ENCODE assay signal across 15 cellular contexts in genomic region chr3:52827866-52828376, GRCh38. TPM values are rescaled to one million over a fixed set of nuclear protein-coding genes. Genes with fewer than 3 reads are reported as not detected.
DNase-seq lines count a peak whose midpoint lies in the region; ATAC-seq and TF ChIP-seq lines count a peak whose summit lies in the region.
"Had no signal": no experiment of that assay in that cellular context is flagged by ENCODE, and none has a peak within 500 bp of the region (broad histone marks: within the 10 kb centered on the region; RNA-seq: fewer than 3 reads in every experiment).

No MANE protein-coding gene starts in this region.

- H3K9me3 Mint-ChIP-seq in progenitor cell of endocrine pancreas (ENCODE audit: low read depth) (no peaks in the 10 kb centered on the region), natural killer cell (no peaks in the 10 kb centered on the region)
- H3K9me3 Mint-ChIP-seq: activated CD4-positive, alpha-beta memory T cell treated with anti-CD3 and anti-CD28 coated beads for 36 hours; activated T-helper 1 cell treated with anti-CD3 and anti-CD28 coated beads, Interleukin-12 subunit alpha, Interleukin-12 subunit beta, Interleukin-2, Interleukin-4 antibody, amounts not matched to agents 30 ng/mL and 10 ng/mL and 1 ng/mL, durations not matched to agents 14 hours and 24 hours and 36 hours had no signal

- no peak for TF ChIP-seq RAD21 in SK-N-SH (IDR thresholded peaks at IDR 0.05; ENCODE audit: low read length)

- no peak for TF ChIP-seq EP300 in SK-N-SH (IDR thresholded peaks at IDR 0.05; ENCODE audit: borderline replicate concordance in 1 of 2, low read depth in 1 of 2, low read length in 1 of 2)

- H3K27me3 Mint-ChIP-seq in progenitor cell of endocrine pancreas (no peaks in the 10 kb centered on the region), natural killer cell (ENCODE audit: low read depth in 2 of 2) (no peaks in the 10 kb centered on the region)
- H3K27me3 Mint-ChIP-seq: activated CD4-positive, alpha-beta memory T cell treated with anti-CD3 and anti-CD28 coated beads for 36 hours had no signal

- TF ChIP-seq CTCF in SK-N-SH (IDR thresholded peaks at IDR 0.05) (no peak), progenitor cell of endocrine pancreas (IDR thresholded peaks at IDR 0.05; ENCODE audit: unreplicated experiment) (peak; percentile 36), uterus (IDR thresholded peaks at IDR 0.05) (no peak), natural killer cell (IDR thresholded peaks at IDR 0.05) (no peak)

- 70% methylated on average over 8 of the region's 10 CpGs for WGBS in SK-N-SH (ENCODE audit: low lambda C conversion rate)

- H3K79me2 ChIP-seq in SK-N-SH (ENCODE audit: insufficient read depth), result no peaks in the 10 kb centered on the region

- H3K4me1 Mint-ChIP-seq in progenitor cell of endocrine pancreas (ENCODE audit: low read depth), result peaks cover 9% of the 10 kb centered on the region
- H3K4me1 Mint-ChIP-seq in natural killer cell, result peaks cover 0 to 6% of the 10 kb centered on the region in 2 donors

- CTCF ChIA-PET in SK-N-SH (lab: Yijun Ruan, JAX), result interaction anchor here (0.9 kb wide), 1 partner anchor 18 kb away, joined by 3 read pairs; no protein-coding TSS in a partner anchor

- H3K27ac Mint-ChIP-seq in progenitor cell of endocrine pancreas, result peak overlapping the region; percentile 52
- no peak overlapping the region for H3K27ac Mint-ChIP-seq in natural killer cell
- H3K27ac Mint-ChIP-seq: activated CD4-positive, alpha-beta memory T cell treated with anti-CD3 and anti-CD28 coated beads for 36 hours; activated T-helper 1 cell treated with anti-CD3 and anti-CD28 coated beads, Interleukin-12 subunit alpha, Interleukin-12 subunit beta, Interleukin-2, Interleukin-4 antibody, amounts not matched to agents 30 ng/mL and 10 ng/mL and 1 ng/mL, durations not matched to agents 14 hours and 24 hours and 36 hours had no signal

- H3K27ac ChIP-seq in SK-N-SH (ENCODE audit: low read depth in 2 of 2, low read length in 1 of 2), result no peak overlapping the region
- H3K27ac ChIP-seq in uterus, result no peak overlapping the region
- H3K27ac ChIP-seq: colonic mucosa had no signal

- H3K9ac ChIP-seq in SK-N-SH, result no peak overlapping the region

- DNase-seq in H7, result peak; percentile 83
- DNase-seq in SK-N-SH, result peak; percentile 53
- peak; percentile 53 for DNase-seq in iPS-NIHi11 (ENCODE audit: low spot score)
- DNase-seq in progenitor cell of endocrine pancreas (ENCODE audit: low spot score, unreplicated experiment), result no peak
- DNase-seq in HUDEP-2 (lab: John Stamatoyannopoulos, UW; ENCODE audit: unreplicated experiment in 76 of 76), result no peak
- no peak for DNase-seq in uterus
- DNase-seq in natural killer cell, result no peak
- DNase-seq: activated CD4-positive, alpha-beta memory T cell treated with anti-CD3 and anti-CD28 coated beads for 36 hours; colonic mucosa; hippocampal formation; NCI-H1092 had no signal

- no peak overlapping the region for H3K4me3 ChIP-seq in H7 (ENCODE audit: insufficient read depth, low read depth, low read length)
- H3K4me3 ChIP-seq in SK-N-SH (ENCODE audit: low read depth in 2 of 2, low read length in 1 of 2), result no peak overlapping the region
- no peak overlapping the region for H3K4me3 ChIP-seq in uterus
- H3K4me3 ChIP-seq: colonic mucosa had no signal

- H3K4me3 Mint-ChIP-seq in progenitor cell of endocrine pancreas (ENCODE audit: low read depth), result no peak overlapping the region
- no peak overlapping the region for H3K4me3 Mint-ChIP-seq in natural killer cell
- H3K4me3 Mint-ChIP-seq: activated CD4-positive, alpha-beta memory T cell treated with anti-CD3 and anti-CD28 coated beads for 36 hours; activated T-helper 1 cell treated with anti-CD3 and anti-CD28 coated beads, Interleukin-12 subunit alpha, Interleukin-12 subunit beta, Interleukin-2, Interleukin-4 antibody, amounts not matched to agents 30 ng/mL and 10 ng/mL and 1 ng/mL, durations not matched to agents 14 hours and 24 hours and 36 hours had no signal

- POLR2A ChIA-PET in SK-N-SH (lab: Yijun Ruan, JAX), result no interaction called here

- no peaks in the 10 kb centered on the region for H3K9me2 ChIP-seq in SK-N-SH

- no peaks in the 10 kb centered on the region for H3K36me3 ChIP-seq in H7 (replicated peaks; ENCODE audit: control insufficient read depth, insufficient read depth, low read length)
- H3K36me3 ChIP-seq in SK-N-SH (replicated peaks in 1 of 2; ENCODE audit: control insufficient read depth in 1 of 2, insufficient read depth in 2 of 2, low read length in 1 of 2), result no peaks in the 10 kb centered on the region
- no peaks in the 10 kb centered on the region for H3K36me3 ChIP-seq in uterus
- H3K36me3 ChIP-seq: colonic mucosa had no signal

- no peaks in the 10 kb centered on the region for H3F3A ChIP-seq in SK-N-SH (replicated peaks; ENCODE audit: insufficient read depth)

- TF ChIP-seq POLR2A in uterus (IDR thresholded peaks at IDR 0.05), result no peak

- intact Hi-C loops in uterus (cut with DNase I; ENCODE audit: low total_unique reads), result no loop called here
- intact Hi-C loops in natural killer cell (cut with micrococcal nuclease), result no loop called here

- H3K4me2 ChIP-seq in SK-N-SH, result no peak overlapping the region

- ATAC-seq in HG02981 (IDR thresholded peaks at IDR 0.05; ENCODE audit: unreplicated experiment), result no peak
- ATAC-seq in natural killer cell, result no peak
- ATAC-seq: esophagus mucosa had no signal

- H3K9me3 ChIP-seq in SK-N-SH (no peaks in the 10 kb centered on the region), uterus (no peaks in the 10 kb centered on the region)
- H3K9me3 ChIP-seq: colonic mucosa had no signal

- H3K36me3 Mint-ChIP-seq in progenitor cell of endocrine pancreas (ENCODE audit: insufficient read depth) (no peaks in the 10 kb centered on the region), natural killer cell (no peaks in the 10 kb centered on the region)
- H3K36me3 Mint-ChIP-seq: activated CD4-positive, alpha-beta memory T cell treated with anti-CD3 and anti-CD28 coated beads for 36 hours had no signal

- H3K4me1 ChIP-seq in SK-N-SH (ENCODE audit: control insufficient read depth in 1 of 2, insufficient read depth in 2 of 2, low read depth in 1 of 2, low read length in 1 of 2) (peaks cover 4 to 21% of the 10 kb centered on the region in 2 experiments; a peak in 1 of 4 replicates), uterus (no peaks in the 10 kb centered on the region)
- H3K4me1 ChIP-seq: colonic mucosa had no signal

- H3K27me3 ChIP-seq in H7 (ENCODE audit: control insufficient read depth, insufficient read depth, low read length) (no peaks in the 10 kb centered on the region), SK-N-SH (ENCODE audit: insufficient read depth) (no peaks in the 10 kb centered on the region), uterus (no peaks in the 10 kb centered on the region)
- H3K27me3 ChIP-seq: colonic mucosa had no signal

- 0 out of 2 replicates have a peak, but pooled peaks cover 6% of the 10 kb centered on the region for H4K20me1 ChIP-seq in SK-N-SH (ENCODE audit: insufficient read depth)

- H2AFZ ChIP-seq in SK-N-SH (ENCODE audit: low read depth), result no peak overlapping the region

TF ChIP-seq in SK-N-SH, 30 proteins besides CTCF, POLR2A, EP300 and RAD21 (continues in another document):
- TF ChIP-seq FOSL2 (IDR thresholded peaks at IDR 0.05; ENCODE audit: borderline replicate concordance, low read depth) (no peak), FOXJ3 (CRISPR knock-in tag; IDR thresholded peaks at IDR 0.05) (no peak), GATA2 (CRISPR knock-in tag; IDR thresholded peaks at IDR 0.05) (no peak), MAX (IDR thresholded peaks at IDR 0.05; ENCODE audit: low read depth) (no peak), TEAD4 (IDR thresholded peaks at IDR 0.05; ENCODE audit: borderline replicate concordance, insufficient read depth) (no peak), YY1 (IDR thresholded peaks at IDR 0.05; ENCODE audit: low read depth) (no peak)

RNA-seq across cellular contexts. Expression of gene ITIH4, which starts 2.6 kb away (rescaled TPM):
- 0.14 TPM in 1 of 2 replicates, not detected in the other for total RNA-seq in H7 (2014; rRNA removed; shearing (Covaris generic))
- polyA plus RNA-seq in SK-N-SH (2012; rRNA removed), result 1.1 and 2.0 TPM in 2 replicates
- polyA plus RNA-seq in SK-N-SH (2012; cell fraction: cytosol; rRNA removed), result 0.27 and 0.41 TPM in 2 replicates
- polyA plus RNA-seq in SK-N-SH (2012; cell fraction: nucleus; rRNA removed), result 18.1 and 28.7 TPM in 2 replicates
- 2.9 and 9.7 TPM in 2 replicates for total RNA-seq in progenitor cell of endocrine pancreas
- total RNA-seq in uterus, result 1 to 10 TPM in 3 of 4 donors, under 1 TPM in 1; 0.26 to 8.7 (median 6.9) TPM
- 10 to 100 TPM; 28.2 to 33.0 (median 32.8) TPM for total RNA-seq in natural killer cell

RNA-seq across cellular contexts. Expression of gene MUSTN1, which starts 6.9 kb away (rescaled TPM):
- total RNA-seq in H7 (2014; rRNA removed; shearing (Covaris generic)), result 0.63 and 0.97 TPM in 2 replicates
- polyA plus RNA-seq in SK-N-SH (2012; rRNA removed), result 0.42 and 0.54 TPM in 2 replicates
- polyA plus RNA-seq in SK-N-SH (2012; cell fraction: cytosol; rRNA removed), result not detected in 2 replicates
- 6.0 and 13.8 TPM in 2 replicates for polyA plus RNA-seq in SK-N-SH (2012; cell fraction: nucleus; rRNA removed)
- total RNA-seq in progenitor cell of endocrine pancreas (not detected in 2 replicates), uterus (10 to 100 TPM in 1 of 4 donors, 1 to 10 TPM in 2, not detected in 1; 1.8 to 35.2 (median 8.7) TPM), natural killer cell (1 to 10 TPM; 5.3 to 7.7 (median 6.8) TPM)

RNA-seq across cellular contexts. Expression of gene ITIH3, which starts 33.3 kb away (rescaled TPM):
- total RNA-seq in H7 (2014; rRNA removed; shearing (Covaris generic)), result not detected in 2 replicates
- polyA plus RNA-seq in SK-N-SH (2012; rRNA removed), result 4.3 and 5.3 TPM in 2 replicates
- 2.2 and 2.5 TPM in 2 replicates for polyA plus RNA-seq in SK-N-SH (2012; cell fraction: cytosol; rRNA removed)
- polyA plus RNA-seq in SK-N-SH (2012; cell fraction: nucleus; rRNA removed), result 11.0 and 11.8 TPM in 2 replicates
- total RNA-seq in progenitor cell of endocrine pancreas, result 0.87 and 1.2 TPM in 2 replicates
- 10 to 100 TPM in 1 of 4 donors, 1 to 10 TPM in 2, under 1 TPM in 1; 0.48 to 11.8 (median 5.6) TPM for total RNA-seq in uterus
- total RNA-seq in natural killer cell, result not detected
- total RNA-seq: activated CD4-positive, alpha-beta memory T cell treated with anti-CD3 and anti-CD28 coated beads for 36 hours; activated T-helper 1 cell treated with anti-CD3 and anti-CD28 coated beads, Interleukin-12 subunit alpha, Interleukin-12 subunit beta, Interleukin-2, Interleukin-4 antibody, amounts not matched to agents 30 ng/mL and 10 ng/mL and 1 ng/mL, durations not matched to agents 14 hours and 24 hours and 36 hours had no signal

RNA-seq across cellular contexts. Expression of gene ITIH1, which starts 50.5 kb away (rescaled TPM):
- total RNA-seq in H7 (2014; rRNA removed; shearing (Covaris generic)), result not detected in 2 replicates
- polyA plus RNA-seq in SK-N-SH (2012; rRNA removed), result not detected in 2 replicates
- not detected in 2 replicates for polyA plus RNA-seq in SK-N-SH (2012; cell fraction: cytosol; rRNA removed)
- polyA plus RNA-seq in SK-N-SH (2012; cell fraction: nucleus; rRNA removed), result not detected in 2 replicates
- total RNA-seq in progenitor cell of endocrine pancreas (11.3 and 14.1 TPM in 2 replicates), uterus (under 1 TPM in 1 of 4 donors, not detected in 3; 0.18 TPM), natural killer cell (under 1 TPM in 1 of 3 donors, not detected in 2; 0.56 TPM)
- total RNA-seq: activated CD4-positive, alpha-beta memory T cell treated with anti-CD3 and anti-CD28 coated beads for 36 hours; activated T-helper 1 cell treated with anti-CD3 and anti-CD28 coated beads, Interleukin-12 subunit alpha, Interleukin-12 subunit beta, Interleukin-2, Interleukin-4 antibody, amounts not matched to agents 30 ng/mL and 10 ng/mL and 1 ng/mL, durations not matched to agents 14 hours and 24 hours and 36 hours; lung microvascular endothelial cell had no signal

RNA-seq across cellular contexts. Expression of gene NEK4, which starts 57.2 kb away (rescaled TPM):
- 26.2 and 36.5 TPM in 2 replicates for total RNA-seq in H7 (2014; rRNA removed; shearing (Covaris generic))
- 8.8 and 9.3 TPM in 2 replicates for polyA plus RNA-seq in SK-N-SH (2012; rRNA removed)
- 8.5 and 10.0 TPM in 2 replicates for polyA plus RNA-seq in SK-N-SH (2012; cell fraction: cytosol; rRNA removed)
- 10.4 and 15.5 TPM in 2 replicates for polyA plus RNA-seq in SK-N-SH (2012; cell fraction: nucleus; rRNA removed)
- total RNA-seq in progenitor cell of endocrine pancreas (49.8 and 51.1 TPM in 2 replicates), uterus (10 to 100 TPM; 16.8 to 48.0 (median 37.7) TPM), natural killer cell (10 to 100 TPM; 13.8 to 19.5 (median 15.5) TPM)

Comparison
In these comparisons a context has a peak if more than half of its experiments do, and no peak if none do; other contexts are left out.
1. DNase-seq: peak in H7 (single experiment), SK-N-SH (single experiment) and iPS-NIHi11 (single experiment); none in progenitor cell of endocrine pancreas (single experiment), HUDEP-2 (0 of 76), uterus (0 of 2) and natural killer cell (single experiment).